Comparison of ENCODE assay signal across 8 cellular contexts in the genomic region with DNA sequence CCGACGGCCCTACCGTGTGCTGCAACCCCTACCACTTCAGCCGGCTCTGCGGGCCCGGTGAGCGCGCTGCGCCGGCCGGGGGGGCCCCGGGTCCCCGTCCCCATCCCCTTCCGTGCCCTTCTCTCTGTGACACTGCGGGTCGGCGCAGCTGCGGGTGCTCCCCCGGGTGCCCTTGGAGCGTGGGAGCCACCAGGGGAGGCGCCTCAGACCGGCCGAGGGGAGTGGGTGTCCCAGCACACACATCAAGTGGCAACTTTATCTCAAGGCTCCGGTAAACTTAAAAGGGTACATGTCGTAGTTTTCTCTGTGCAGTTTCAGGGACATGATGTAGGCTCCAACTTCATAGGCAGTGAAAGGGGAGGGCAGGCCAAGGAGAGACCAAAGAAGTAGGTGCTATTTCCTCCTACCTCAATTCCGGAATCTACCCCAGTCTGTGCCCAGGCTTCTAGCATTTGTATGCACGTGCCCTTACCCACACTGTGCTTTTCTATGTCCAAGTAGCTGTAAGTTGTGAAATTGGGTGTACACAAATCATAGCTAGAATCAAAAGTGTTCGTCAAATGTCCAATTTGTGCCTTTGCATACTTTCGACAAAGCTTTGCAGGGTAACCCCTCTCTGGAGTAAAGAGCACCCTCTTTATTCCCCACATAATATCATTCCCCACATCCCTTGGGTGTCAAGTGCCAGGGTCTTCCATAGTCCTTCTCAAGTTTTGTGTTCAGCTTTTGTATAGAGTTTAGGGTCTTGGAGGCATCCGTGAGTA. TPM values are rescaled to one million over a fixed set of nuclear protein-coding genes. Genes with fewer than 3 reads are reported as not detected.
DNase-seq lines count a peak whose midpoint lies in the region; ATAC-seq and TF ChIP-seq lines count a peak whose summit lies in the region.

No MANE protein-coding gene starts in this region.

- H3K27me3 ChIP-seq in PC-9 (ENCODE audit: insufficient read depth, low read depth) (no peaks in the 10 kb centered on the region), esophagus squamous epithelium (peaks cover 0 to 37% (median 0%) of the 10 kb centered on the region in 4 donors)

- no peak for TF ChIP-seq POLR2A in esophagus squamous epithelium (IDR thresholded peaks at IDR 0.05)

- H3K79me2 ChIP-seq in PC-9 (ENCODE audit: low read depth) = peaks cover 36% of the 10 kb centered on the region

- H3F3A ChIP-seq in PC-9 (ENCODE audit: insufficient read depth, low read depth) = peaks cover 5% of the 10 kb centered on the region; the same call in 1 of the 2 replicates

- H3K36me3 Mint-ChIP-seq in progenitor cell of endocrine pancreas (ENCODE audit: insufficient read depth) = peaks cover 12% of the 10 kb centered on the region

- no peaks in the 10 kb centered on the region for H3K36me3 ChIP-seq in PC-9 (ENCODE audit: low read depth)
- no peaks in the 10 kb centered on the region for H3K36me3 ChIP-seq in esophagus squamous epithelium

- peak overlapping the region; percentile 91 for H3K27ac Mint-ChIP-seq in progenitor cell of endocrine pancreas

- no peaks in the 10 kb centered on the region for H3K9me2 ChIP-seq in PC-9 (ENCODE audit: insufficient read depth)

- H3K4me1 ChIP-seq in PC-9 (replicated peaks; ENCODE audit: insufficient read depth) (peaks cover 16% of the 10 kb centered on the region), esophagus squamous epithelium (peaks cover 8 to 80% (median 29%) of the 10 kb centered on the region in 3 donors)

- peaks cover 44% of the 10 kb centered on the region for H3K4me1 Mint-ChIP-seq in progenitor cell of endocrine pancreas (ENCODE audit: low read depth)

- H3K9me3 ChIP-seq in PC-9 (ENCODE audit: insufficient read depth, low read depth) = no peaks in the 10 kb centered on the region
- no peaks in the 10 kb centered on the region for H3K9me3 ChIP-seq in esophagus squamous epithelium

- H4K20me1 ChIP-seq in PC-9 (ENCODE audit: insufficient read depth) = no peaks in the 10 kb centered on the region; the same call in 1 of the 2 replicates

- peak overlapping the region; percentile 22 for H3K4me3 ChIP-seq in GM12875 (ENCODE audit: low read depth, low read length)
- peak overlapping the region; percentile 81 for H3K4me3 ChIP-seq in PC-9
- H3K4me3 ChIP-seq in esophagus squamous epithelium = peak overlapping the region; percentile 49 to 77 (median 66)

- H2AFZ ChIP-seq in PC-9 = 0 out of 2 replicates have a peak overlapping the region, but pooled peaks have one; percentile 52

- H3K27ac ChIP-seq in PC-9 = no peak overlapping the region
- H3K27ac ChIP-seq in esophagus squamous epithelium = peak overlapping the region in 2 of 4 donors; percentile 77 to 88

- H3K27me3 Mint-ChIP-seq in progenitor cell of endocrine pancreas = no peaks in the 10 kb centered on the region

- H3K4me2 ChIP-seq in PC-9 = peak overlapping the region; percentile 95

- WGBS in esophagus squamous epithelium, 2 donors = 42 to 43% methylated on average over 6 to 8 of the region's 30 CpGs

- POLR2A ChIA-PET in PC-9 (lab: Charles Lee; ENCODE audit: unreplicated experiment) = interaction anchor here (0.7 kb wide), 2 partner anchors 16 to 338 kb away, joined by 3 to 4 read pairs; no protein-coding TSS in a partner anchor

- DNase-seq in PC-9 (no peak), esophagus squamous epithelium (lab: John Stamatoyannopoulos, UW) (no peak), progenitor cell of endocrine pancreas (ENCODE audit: low spot score, unreplicated experiment) (no peak), activated gamma-delta T cell treated with Interleukin-2 at 50 U/mL for 16 hours (no peak)
- no peak for DNase-seq in effector CD4-positive, alpha-beta T cell
- DNase-seq in activated CD4-positive, alpha-beta T cell treated with anti-CD3 and anti-CD28 coated beads for 48 hours = no peak

- H3K4me3 Mint-ChIP-seq in progenitor cell of endocrine pancreas (ENCODE audit: low read depth) = peak overlapping the region; percentile 93

- H3K9me3 Mint-ChIP-seq in progenitor cell of endocrine pancreas (ENCODE audit: low read depth) = no peaks in the 10 kb centered on the region

- no TSS peak for BruUV-seq in PC-9 (replicated peaks; lab: Mats Ljungman, UMichigan)

- ATAC-seq in HG02571 (IDR thresholded peaks at IDR 0.05; ENCODE audit: unreplicated experiment) = no peak

- intact Hi-C loops in PC-9 (cut with micrococcal nuclease; ENCODE audit: unreplicated experiment) = loop anchor here (1.0 kb wide), 1 partner anchor 149 kb away; no protein-coding TSS in a partner anchor
- intact Hi-C loops in esophagus squamous epithelium (cut with DNase I) = no loop called here

- no peak for TF ChIP-seq CTCF in GM12875 (IDR thresholded peaks at IDR 0.05; ENCODE audit: borderline replicate concordance, insufficient read depth, low read depth, low read length)
- no peak for TF ChIP-seq CTCF in PC-9 (conservative IDR thresholded peaks at IDR 0.05)
- TF ChIP-seq CTCF in esophagus squamous epithelium (IDR thresholded peaks at IDR 0.05) = no peak
- no peak for TF ChIP-seq CTCF in progenitor cell of endocrine pancreas (IDR thresholded peaks at IDR 0.05; ENCODE audit: unreplicated experiment)

- CTCF ChIA-PET in PC-9 (lab: Charles Lee) = interaction anchor here (0.6 to 0.9 kb wide), 2 partner anchors 16 to 23 kb away, joined by 5 read pairs; no protein-coding TSS in a partner anchor

RNA-seq across cellular contexts. Expression of a gene that starts 2.2 kb away (rescaled TPM):
- total RNA-seq in PC-9 (2021) (7.1 and 10.6 TPM in 2 replicates), esophagus squamous epithelium (1 to 10 TPM; 1.7 to 6.3 (median 3.8) TPM), progenitor cell of endocrine pancreas (35.5 and 38.9 TPM in 2 replicates)

Comparison
In these comparisons a context has a peak if more than half of its experiments do, and no peak if none do; other contexts are left out.
1. H3K4me3 ChIP-seq: peak in every context shown above with its lines; median percentile 81 in PC-9; 66 in esophagus squamous epithelium; 22 in GM12875.